16 cellular contexts compared by ENCODE assay signal in genomic region chr14:92516344-92516965, GRCh38. TPM values are rescaled to one million over a fixed set of nuclear protein-coding genes. Genes with fewer than 3 reads are reported as not detected.
DNase-seq lines count a peak whose midpoint lies in the region; ATAC-seq and TF ChIP-seq lines count a peak whose summit lies in the region.
"Had no signal": no experiment of that assay in that cellular context is flagged by ENCODE, and none has a peak within 500 bp of the region (broad histone marks: within the 10 kb centered on the region; RNA-seq: fewer than 3 reads in every experiment).

No MANE protein-coding gene starts in this region.

- no peak for TF ChIP-seq CTCF in left ventricle myocardium inferior (IDR thresholded peaks at IDR 0.05; ENCODE audit: borderline replicate concordance)
- TF ChIP-seq CTCF in right atrium auricular region (IDR thresholded peaks at IDR 0.05) = no peak
- no peak for TF ChIP-seq CTCF in osteoblast (IDR thresholded peaks at IDR 0.05; ENCODE audit: extremely low read depth, low read depth, low read length)

- no peaks in the 10 kb centered on the region for H3K27me3 ChIP-seq in left ventricle myocardium inferior (ENCODE audit: low read depth)
- H3K27me3 ChIP-seq in right atrium auricular region = no peaks in the 10 kb centered on the region
- no peaks in the 10 kb centered on the region for H3K27me3 ChIP-seq in osteoblast (ENCODE audit: insufficient read depth, low read length)
- H3K27me3 ChIP-seq: MG63, SJSA1 had no signal

- peaks cover 4% of the 10 kb centered on the region for H3K9me3 Mint-ChIP-seq in activated naive CD8-positive, alpha-beta T cell treated with anti-CD3 and anti-CD28 coated beads, Interleukin-2, amount 10 ng/mL, durations not matched to agents 7 days and 5 days

- H3K27me3 Mint-ChIP-seq in activated naive CD8-positive, alpha-beta T cell treated with anti-CD3 and anti-CD28 coated beads, Interleukin-2, amount 10 ng/mL, durations not matched to agents 7 days and 5 days = no peaks in the 10 kb centered on the region

- peaks cover 52% of the 10 kb centered on the region for H4K20me1 ChIP-seq in osteoblast (ENCODE audit: insufficient read depth, low read length)

- POLR2A ChIA-PET in activated naive CD8-positive, alpha-beta T cell treated with anti-CD3 and anti-CD28 coated beads, Interleukin-2, amount 10 ng/mL, durations not matched to agents 7 days and 5 days (lab: Charles Lee) = interaction anchor here (0.6 to 5.6 kb wide), 5 partner anchors 9 to 401 kb away, joined by 3 to 38 read pairs (median 5); no protein-coding TSS in a partner anchor

- intact Hi-C loops in left ventricle myocardium inferior (cut with micrococcal nuclease) = no loop called here

- peak overlapping the region; percentile 74 for H3K4me3 Mint-ChIP-seq in activated naive CD8-positive, alpha-beta T cell treated with anti-CD3 and anti-CD28 coated beads, Interleukin-2, amount 10 ng/mL, durations not matched to agents 7 days and 5 days
- H3K4me3 Mint-ChIP-seq: activated CD4-positive, alpha-beta memory T cell treated with anti-CD3 and anti-CD28 coated beads for 36 hours had no signal

- no peak for ATAC-seq in activated naive CD8-positive, alpha-beta T cell treated with anti-CD3 and anti-CD28 coated beads, Interleukin-2, amount 10 ng/mL, durations not matched to agents 7 days and 5 days (ENCODE audit: low read depth)
- ATAC-seq in SK-N-SH treated with all-trans-retinoic acid at 6 μM for 48 hours = no peak
- ATAC-seq in GM21528 (IDR thresholded peaks at IDR 0.05; ENCODE audit: low FRiP score, unreplicated experiment) = no peak
- ATAC-seq: HCT116 had no signal

- H3K79me2 ChIP-seq in osteoblast (ENCODE audit: insufficient read depth, low read length) = peaks cover 77% of the 10 kb centered on the region

- DNase-seq in left ventricle myocardium inferior (no peak), right atrium auricular region (ENCODE audit: low spot score) (no peak), osteoblast (ENCODE audit: insufficient read length, low spot score, missing footprints) (peak; percentile 78), NCI-H748 treated with DMSO at 0.1 percent for 48 hours (lab: John Stamatoyannopoulos, UW) (no peak), globus pallidus (ENCODE audit: low spot score) (no peak)
- peak; percentile 30 for DNase-seq in activated naive CD8-positive, alpha-beta T cell treated with anti-CD3 and anti-CD28 coated beads, Interleukin-2, amount 10 ng/mL, durations not matched to agents 7 days and 5 days
- DNase-seq: activated CD4-positive, alpha-beta memory T cell treated with anti-CD3 and anti-CD28 coated beads for 36 hours; amygdala; CD4-positive, CD25-positive, alpha-beta regulatory T cell; MG63; NCI-H2227 treated with DMSO at 0.1 percent for 48 hours had no signal

- peaks cover 63% of the 10 kb centered on the region for H3K4me1 Mint-ChIP-seq in activated naive CD8-positive, alpha-beta T cell treated with anti-CD3 and anti-CD28 coated beads, Interleukin-2, amount 10 ng/mL, durations not matched to agents 7 days and 5 days

- H3K27ac ChIP-seq in left ventricle myocardium inferior (replicated peaks) (peak overlapping the region; percentile 12), right atrium auricular region (no peak overlapping the region), osteoblast (ENCODE audit: low read depth, low read length) (no peak overlapping the region)
- H3K27ac ChIP-seq: cardiac muscle cell, SJSA1 had no signal

- H3K4me1 ChIP-seq in left ventricle myocardium inferior (peaks cover 68% of the 10 kb centered on the region), right atrium auricular region (peaks cover 0 to 23% of the 10 kb centered on the region in 2 donors), osteoblast (ENCODE audit: insufficient read depth, low read length) (peaks cover 17% of the 10 kb centered on the region)

- no peak overlapping the region for H2AFZ ChIP-seq in osteoblast (ENCODE audit: low read length)

- peak overlapping the region; percentile 94 for H3K27ac Mint-ChIP-seq in activated naive CD8-positive, alpha-beta T cell treated with anti-CD3 and anti-CD28 coated beads, Interleukin-2, amount 10 ng/mL, durations not matched to agents 7 days and 5 days
- H3K27ac Mint-ChIP-seq: activated CD4-positive, alpha-beta memory T cell treated with anti-CD3 and anti-CD28 coated beads for 36 hours had no signal

- H3K36me3 Mint-ChIP-seq in activated naive CD8-positive, alpha-beta T cell treated with anti-CD3 and anti-CD28 coated beads, Interleukin-2, amount 10 ng/mL, durations not matched to agents 7 days and 5 days = peaks cover 12% of the 10 kb centered on the region
- H3K36me3 Mint-ChIP-seq: activated CD4-positive, alpha-beta memory T cell treated with anti-CD3 and anti-CD28 coated beads for 36 hours had no signal

- H3K4me2 ChIP-seq in osteoblast (ENCODE audit: insufficient read depth, low read length) = no peak overlapping the region

- no peaks in the 10 kb centered on the region for H3K36me3 ChIP-seq in left ventricle myocardium inferior
- H3K36me3 ChIP-seq in right atrium auricular region = no peaks in the 10 kb centered on the region
- no peaks in the 10 kb centered on the region for H3K36me3 ChIP-seq in osteoblast (ENCODE audit: insufficient read depth, low read length)
- H3K36me3 ChIP-seq: cardiac muscle cell, MG63 had no signal

- H3K4me3 ChIP-seq in left ventricle myocardium inferior (no peak overlapping the region), right atrium auricular region (no peak overlapping the region), osteoblast (ENCODE audit: insufficient read depth, low read length) (no peak overlapping the region)
- H3K4me3 ChIP-seq: cardiac muscle cell, MG63, SJSA1 had no signal

- no peaks in the 10 kb centered on the region for H3K9me3 ChIP-seq in left ventricle myocardium inferior (replicated peaks)
- H3K9me3 ChIP-seq in right atrium auricular region = no peaks in the 10 kb centered on the region
- H3K9me3 ChIP-seq in osteoblast (ENCODE audit: low read depth, low read length) = no peaks in the 10 kb centered on the region
- H3K9me3 ChIP-seq: MG63, SJSA1 had no signal

TF ChIP-seq in SK-N-SH treated with all-trans-retinoic acid at 6 μM for 48 hours, 23 proteins besides CTCF, POLR2A, EP300 and RAD21 (continues in another document):
- no peak for TF ChIP-seq PATZ1 (CRISPR knock-in tag; IDR thresholded peaks at IDR 0.05; ENCODE audit: borderline replicate concordance)
- no peak for TF ChIP-seq RARB (CRISPR knock-in tag; IDR thresholded peaks at IDR 0.05)
- TF ChIP-seq GLIS3 (CRISPR knock-in tag; IDR thresholded peaks at IDR 0.05) = no peak
- no peak for TF ChIP-seq SNAI2 (CRISPR knock-in tag; IDR thresholded peaks at IDR 0.05)
- TF ChIP-seq OSR1 (CRISPR knock-in tag; IDR thresholded peaks at IDR 0.05) = no peak
- no peak for TF ChIP-seq ISL1 (CRISPR knock-in tag; IDR thresholded peaks at IDR 0.05)
- TF ChIP-seq ZNF70 (CRISPR knock-in tag; IDR thresholded peaks at IDR 0.05) = no peak
- TF ChIP-seq ESRRG (CRISPR knock-in tag; IDR thresholded peaks at IDR 0.05) = no peak
- no peak for TF ChIP-seq CREB5 (CRISPR knock-in tag; IDR thresholded peaks at IDR 0.05; ENCODE audit: low read depth)
- no peak for TF ChIP-seq TOX (CRISPR knock-in tag; IDR thresholded peaks at IDR 0.05; ENCODE audit: borderline replicate concordance)
- TF ChIP-seq POU6F1 (CRISPR knock-in tag; IDR thresholded peaks at IDR 0.05; ENCODE audit: borderline replicate concordance, low read depth) = no peak

RNA-seq across cellular contexts. Expression of gene RIN3, which starts 2.9 kb away (rescaled TPM):
- total RNA-seq in left ventricle myocardium inferior (13.8 TPM), right atrium auricular region (10 to 100 TPM in 1 of 2 donors, 1 to 10 TPM in 1; 6.6 to 11.8 TPM), osteoblast (7.6 and 10.3 TPM in 2 replicates)
- 10 to 100 TPM; 80.5 to 80.9 TPM for total RNA-seq in activated naive CD8-positive, alpha-beta T cell treated with anti-CD3 and anti-CD28 coated beads, Interleukin-2, amount 10 ng/mL, durations not matched to agents 7 days and 5 days

Comparison
In these comparisons a context has a peak if more than half of its experiments do, and no peak if none do; other contexts are left out.
1. DNase-seq: peak in activated naive CD8-positive, alpha-beta T cell treated with anti-CD3 and anti-CD28 coated beads, Interleukin-2, amount 10 ng/mL, durations not matched to agents 7 days and 5 days (single experiment) and osteoblast (single experiment); none in left ventricle myocardium inferior (single experiment), right atrium auricular region (single experiment), NCI-H748 treated with DMSO at 0.1 percent for 48 hours (single experiment) and globus pallidus (single experiment).